In the genomic region with DNA sequence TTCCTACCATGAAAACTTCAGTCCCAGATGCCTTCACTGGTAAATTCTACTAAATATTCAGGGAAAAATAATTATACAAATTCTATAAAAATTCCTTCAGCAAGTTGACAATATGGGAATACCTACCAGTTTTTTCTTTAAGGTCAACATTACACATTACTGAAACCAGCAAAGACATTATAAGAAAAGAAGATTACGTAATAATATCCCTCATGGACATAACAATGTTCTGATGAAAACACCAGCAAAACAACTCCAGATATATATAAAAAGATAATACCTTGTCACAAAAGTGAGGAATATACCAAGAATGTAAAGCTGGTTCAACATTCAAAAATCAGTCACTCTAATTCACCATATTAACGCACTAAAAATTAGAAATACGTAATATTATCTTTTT, we compare ENCODE assay signal across 2 cellular contexts.
TF ChIP-seq lines count a peak whose summit lies in the region.

No MANE protein-coding gene starts in this region.

TF ChIP-seq in SK-N-SH, 30 proteins besides CTCF, POLR2A, EP300 and RAD21 (continued from another document):
- TF ChIP-seq USF1 (IDR thresholded peaks at IDR 0.05; ENCODE audit: borderline replicate concordance, low read depth) = no peak
- no peak for TF ChIP-seq RFX5 (IDR thresholded peaks at IDR 0.05; ENCODE audit: low read length)
- no peak for TF ChIP-seq FOSL2 (IDR thresholded peaks at IDR 0.05; ENCODE audit: borderline replicate concordance, low read depth)
- TF ChIP-seq MAX (IDR thresholded peaks at IDR 0.05; ENCODE audit: low read depth) = no peak
- no peak for TF ChIP-seq ZBTB33 (IDR thresholded peaks at IDR 0.05; ENCODE audit: borderline replicate concordance, low read depth)
- no peak for TF ChIP-seq RCOR1 (IDR thresholded peaks at IDR 0.05; ENCODE audit: low read length)
- no peak for TF ChIP-seq ELF1 (IDR thresholded peaks at IDR 0.05)
- no peak for TF ChIP-seq SIN3A (IDR thresholded peaks at IDR 0.05; ENCODE audit: borderline replicate concordance, low read depth, low read length)
- TF ChIP-seq, protein P1, sequence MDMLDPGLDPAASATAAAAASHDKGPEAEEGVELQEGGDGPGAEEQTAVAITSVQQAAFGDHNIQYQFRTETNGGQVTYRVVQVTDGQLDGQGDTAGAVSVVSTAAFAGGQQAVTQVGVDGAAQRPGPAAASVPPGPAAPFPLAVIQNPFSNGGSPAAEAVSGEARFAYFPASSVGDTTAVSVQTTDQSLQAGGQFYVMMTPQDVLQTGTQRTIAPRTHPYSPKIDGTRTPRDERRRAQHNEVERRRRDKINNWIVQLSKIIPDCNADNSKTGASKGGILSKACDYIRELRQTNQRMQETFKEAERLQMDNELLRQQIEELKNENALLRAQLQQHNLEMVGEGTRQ (IDR thresholded peaks at IDR 0.05; ENCODE audit: borderline replicate concordance, low read depth, low read length) = no peak
- TF ChIP-seq MXI1 (IDR thresholded peaks at IDR 0.05; ENCODE audit: low read depth, low read length) = no peak
- TF ChIP-seq RXRA (IDR thresholded peaks at IDR 0.05; ENCODE audit: borderline replicate concordance, low read depth) = no peak

TF ChIP-seq in SK-N-SH treated with all-trans-retinoic acid at 6 μM for 48 hours, 23 proteins besides CTCF, POLR2A, EP300 and RAD21 (continued from another document):
- TF ChIP-seq, protein P2, sequence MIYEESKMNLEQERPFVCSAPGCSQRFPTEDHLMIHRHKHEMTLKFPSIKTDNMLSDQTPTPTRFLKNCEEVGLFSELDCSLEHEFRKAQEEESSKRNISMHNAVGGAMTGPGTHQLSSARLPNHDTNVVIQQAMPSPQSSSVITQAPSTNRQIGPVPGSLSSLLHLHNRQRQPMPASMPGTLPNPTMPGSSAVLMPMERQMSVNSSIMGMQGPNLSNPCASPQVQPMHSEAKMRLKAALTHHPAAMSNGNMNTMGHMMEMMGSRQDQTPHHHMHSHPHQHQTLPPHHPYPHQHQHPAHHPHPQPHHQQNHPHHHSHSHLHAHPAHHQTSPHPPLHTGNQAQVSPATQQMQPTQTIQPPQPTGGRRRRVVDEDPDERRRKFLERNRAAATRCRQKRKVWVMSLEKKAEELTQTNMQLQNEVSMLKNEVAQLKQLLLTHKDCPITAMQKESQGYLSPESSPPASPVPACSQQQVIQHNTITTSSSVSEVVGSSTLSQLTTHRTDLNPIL (CRISPR knock-in tag; IDR thresholded peaks at IDR 0.05; ENCODE audit: low read depth) = no peak
